ENCODE assay signal across 12 cellular contexts in genomic region chr7:21191317-21192073, GRCh38.
DNase-seq lines count a peak whose midpoint lies in the region; ATAC-seq and TF ChIP-seq lines count a peak whose summit lies in the region.
"Had no signal": no experiment of that assay in that cellular context is flagged by ENCODE, and none has a peak within 500 bp of the region (broad histone marks: within the 10 kb centered on the region; RNA-seq: fewer than 3 reads in every experiment).

No MANE protein-coding gene starts in this region.

- intact Hi-C loops in transverse colon (cut with DNase I; ENCODE audit: low total_unique reads): no loop called here

- H3K4me1 ChIP-seq in foreskin keratinocyte (no peaks in the 10 kb centered on the region), transverse colon (peaks cover 0 to 22% (median 13%) of the 10 kb centered on the region in 4 donors)

- no peaks in the 10 kb centered on the region for H3K9me3 ChIP-seq in transverse colon

- TF ChIP-seq CTCF in foreskin keratinocyte (conservative IDR thresholded peaks at IDR 0.05): no peak
- TF ChIP-seq CTCF in transverse colon (IDR thresholded peaks at IDR 0.05): no peak
- TF ChIP-seq CTCF in GM13976 (IDR thresholded peaks at IDR 0.05; ENCODE audit: borderline replicate concordance, control extremely low read depth, extremely low read depth, insufficient read depth, missing control alignments): no peak

- TF ChIP-seq EP300 in transverse colon (IDR thresholded peaks at IDR 0.05; ENCODE audit: low read depth): no peak

- 38 to 54% methylated on average over 5 to 7 of the region's 7 CpGs for WGBS in transverse colon (ENCODE audit: low coverage in 1 of 2), 2 donors

- H3K27ac ChIP-seq in foreskin keratinocyte (no peak overlapping the region), transverse colon (peak overlapping the region; percentile 3 to 48 (median 40))

- no peak overlapping the region for H3K4me3 ChIP-seq in transverse colon

- DNase-seq in HPDE6-E6E7 (ENCODE audit: extremely low spot score) (peak; percentile 35), NCI-H69 (lab: John Stamatoyannopoulos, UW) (peak; percentile 55), foreskin keratinocyte (peak; percentile 10 to 52), transverse colon (no peak), GM13976 (ENCODE audit: low spot score) (no peak), HuH-7.5 (ENCODE audit: low spot score) (no peak)
- no peak for DNase-seq in stimulated activated CD4-positive, alpha-beta T cell treated with anti-CD3 and anti-CD28 coated beads, Interleukin-2, amount 100 ng/mL, for 48 hours
- DNase-seq: DMS 273 treated with DMSO at 0.1 percent for 48 hours, H9, NCI-H1105, NCI-H1694, NCI-H774 had no signal

- in situ Hi-C loops in transverse colon (cut with MboI; ENCODE audit: low pct_ligation_motif_present in 1 of 4, low pct_unique_long_range_greater_than_20kb in 1 of 4, low sequenced_read_pairs in 3 of 4): no loop called here
- in situ Hi-C loops in GM13976 (cut with MboI; ENCODE audit: low sequenced_read_pairs, unreplicated experiment): no loop called here

- no peaks in the 10 kb centered on the region for H3K36me3 ChIP-seq in transverse colon

- no peak for TF ChIP-seq POLR2A in transverse colon (IDR thresholded peaks at IDR 0.05)

- no peaks in the 10 kb centered on the region for H3K27me3 ChIP-seq in foreskin keratinocyte
- no peaks in the 10 kb centered on the region for H3K27me3 ChIP-seq in transverse colon

- ATAC-seq in foreskin keratinocyte: peak; percentile 83

Comparison
In these comparisons a context has a peak if more than half of its experiments do, and no peak if none do; other contexts are left out.
1. DNase-seq: peak in HPDE6-E6E7 (single experiment), NCI-H69 (single experiment) and foreskin keratinocyte (2 of 2); none in transverse colon (single experiment), stimulated activated CD4-positive, alpha-beta T cell treated with anti-CD3 and anti-CD28 coated beads, Interleukin-2, amount 100 ng/mL, for 48 hours (0 of 2), GM13976 (single experiment) and HuH-7.5 (single experiment).